Comparison of ENCODE assay signal across 9 cellular contexts in the genomic region with DNA sequence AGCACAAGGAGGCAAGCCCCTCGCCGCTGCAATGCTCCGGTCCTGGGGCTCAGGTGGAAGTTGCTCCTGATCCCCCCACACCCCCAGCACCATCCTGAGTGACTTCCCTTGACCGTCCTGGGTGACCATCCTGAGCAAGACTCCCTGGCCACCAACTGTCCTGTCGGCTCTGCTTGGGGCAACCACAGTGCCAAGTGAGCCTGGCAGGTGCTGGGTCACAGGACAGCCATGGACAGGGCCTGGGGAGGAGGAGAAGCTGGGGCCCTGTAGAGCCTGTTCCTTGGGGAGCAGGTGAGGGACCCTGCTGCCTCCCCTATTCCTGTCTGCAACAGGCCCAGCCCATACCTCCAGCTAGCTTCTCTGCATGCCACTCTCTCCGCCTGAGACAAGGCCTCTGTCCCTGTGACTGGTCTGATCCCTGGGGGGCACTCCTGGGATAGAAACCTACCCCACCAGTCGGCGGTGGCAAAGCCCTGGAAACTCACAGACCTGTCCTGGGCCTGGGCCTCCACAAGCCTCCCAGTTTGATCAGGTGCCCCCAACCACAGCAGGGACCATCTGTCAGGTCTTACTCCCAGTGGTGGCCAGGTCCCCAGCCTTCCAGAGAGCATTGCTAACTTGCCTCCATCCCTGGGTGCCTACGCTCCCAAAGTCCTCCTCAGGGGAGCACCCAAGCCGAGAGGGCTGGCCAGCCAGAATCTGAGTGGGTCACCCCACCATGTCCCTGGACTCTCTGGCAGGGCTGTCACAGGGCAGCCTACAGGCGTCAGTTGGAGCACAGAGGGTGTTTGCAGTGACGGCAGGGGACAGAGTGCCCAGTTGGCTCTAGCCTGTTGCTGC.
A peak's percentile ranks its signal among the peaks of the same experiment; 100 is the strongest.
DNase-seq lines count a peak whose midpoint lies in the region; ATAC-seq and TF ChIP-seq lines count a peak whose summit lies in the region.
"Had no signal": no experiment of that assay in that cellular context is flagged by ENCODE, and none has a peak within 500 bp of the region (broad histone marks: within the 10 kb centered on the region; RNA-seq: fewer than 3 reads in every experiment).

No MANE protein-coding gene starts in this region.

- H3K27ac ChIP-seq in Peyer's patch (peak overlapping the region; percentile 80 to 89 (median 82)), esophagus (ENCODE audit: low read depth in 2 of 2, low read length in 1 of 2) (peak overlapping the region; percentile 98 to 99)
- H3K27ac ChIP-seq: PC-9 had no signal

- no peak for ATAC-seq in natural killer cell
- no peak for ATAC-seq in GM19324 (IDR thresholded peaks at IDR 0.05; ENCODE audit: low FRiP score, unreplicated experiment)
- ATAC-seq in HG03342 (IDR thresholded peaks at IDR 0.05; ENCODE audit: unreplicated experiment), result no peak

- H3K27me3 Mint-ChIP-seq in natural killer cell (ENCODE audit: low read depth in 2 of 2), result no peaks in the 10 kb centered on the region

- peaks cover 10 to 42% of the 10 kb centered on the region in 2 donors for H3K4me1 Mint-ChIP-seq in natural killer cell

- intact Hi-C loops in natural killer cell (cut with micrococcal nuclease), result no loop called here

- no peak for DNase-seq in AG09309 (ENCODE audit: low read depth)
- DNase-seq in Peyer's patch, result peak in 2 of 3 donors; percentile 49 to 51
- DNase-seq in natural killer cell, result no peak
- DNase-seq in SHP77 (lab: John Stamatoyannopoulos, UW), result no peak
- DNase-seq in NCI-H187 (lab: John Stamatoyannopoulos, UW), result no peak

- H3K27me3 ChIP-seq in Peyer's patch (no peaks in the 10 kb centered on the region), esophagus (ENCODE audit: control insufficient read depth in 1 of 2, insufficient read depth in 2 of 2, low read length in 2 of 2) (no peaks in the 10 kb centered on the region)

- no peaks in the 10 kb centered on the region for H3K9me3 Mint-ChIP-seq in natural killer cell

- WGBS in esophagus, 2 donors, result 26 to 32% methylated on average over 12 of the region's 12 CpGs

- no peaks in the 10 kb centered on the region for H3K36me3 Mint-ChIP-seq in natural killer cell

- no peaks in the 10 kb centered on the region for H3K36me3 ChIP-seq in Peyer's patch
- H3K36me3 ChIP-seq in esophagus (ENCODE audit: control insufficient read depth in 2 of 2, insufficient read depth in 2 of 2, low read length in 1 of 2), result peaks cover 0 to 3% of the 10 kb centered on the region in 2 donors

- H3K9me3 ChIP-seq in Peyer's patch (no peaks in the 10 kb centered on the region), esophagus (ENCODE audit: control insufficient read depth in 2 of 2, insufficient read depth in 1 of 2, low read depth in 1 of 2, low read length in 1 of 2) (no peaks in the 10 kb centered on the region)

- H3K4me1 ChIP-seq in Peyer's patch (peaks cover 0 to 48% (median 9%) of the 10 kb centered on the region in 4 donors), esophagus (ENCODE audit: control insufficient read depth in 2 of 2, insufficient read depth in 2 of 2, low read length in 1 of 2) (peaks cover 14 to 27% of the 10 kb centered on the region in 2 donors)

- peak overlapping the region; percentile 42 to 69 for H3K27ac Mint-ChIP-seq in natural killer cell

- no peak for TF ChIP-seq POLR2A in Peyer's patch (IDR thresholded peaks at IDR 0.05)

- H3K4me3 Mint-ChIP-seq in natural killer cell, result peak overlapping the region; percentile 75

- H3K4me3 ChIP-seq in AG09309 (ENCODE audit: control insufficient read depth, low read depth, low read length) (peak overlapping the region; percentile 75), Peyer's patch (peak overlapping the region; percentile 53 to 84 (median 60)), esophagus (ENCODE audit: low read depth in 1 of 2, low read length in 2 of 2) (peak overlapping the region; percentile 69 to 85)
- H3K4me3 ChIP-seq: PC-9 had no signal

- no peak for TF ChIP-seq CTCF in AG09309 (IDR thresholded peaks at IDR 0.05; ENCODE audit: control insufficient read depth, insufficient read depth, low read depth, low read length, missing control alignments)
- TF ChIP-seq CTCF in Peyer's patch (IDR thresholded peaks at IDR 0.05), result no peak
- TF ChIP-seq CTCF in natural killer cell (IDR thresholded peaks at IDR 0.05), result no peak

Comparison
In these comparisons a context has a peak if more than half of its experiments do, and no peak if none do; other contexts are left out.
1. DNase-seq: peak in Peyer's patch (2 of 3); none in AG09309 (single experiment), natural killer cell (single experiment), SHP77 (0 of 2) and NCI-H187 (0 of 2).
2. Peak in every context shown above with its lines, with median percentiles within 50 percentile points of each other: H3K4me3 ChIP-seq.